21 cellular contexts compared by ENCODE assay signal in the genomic region with DNA sequence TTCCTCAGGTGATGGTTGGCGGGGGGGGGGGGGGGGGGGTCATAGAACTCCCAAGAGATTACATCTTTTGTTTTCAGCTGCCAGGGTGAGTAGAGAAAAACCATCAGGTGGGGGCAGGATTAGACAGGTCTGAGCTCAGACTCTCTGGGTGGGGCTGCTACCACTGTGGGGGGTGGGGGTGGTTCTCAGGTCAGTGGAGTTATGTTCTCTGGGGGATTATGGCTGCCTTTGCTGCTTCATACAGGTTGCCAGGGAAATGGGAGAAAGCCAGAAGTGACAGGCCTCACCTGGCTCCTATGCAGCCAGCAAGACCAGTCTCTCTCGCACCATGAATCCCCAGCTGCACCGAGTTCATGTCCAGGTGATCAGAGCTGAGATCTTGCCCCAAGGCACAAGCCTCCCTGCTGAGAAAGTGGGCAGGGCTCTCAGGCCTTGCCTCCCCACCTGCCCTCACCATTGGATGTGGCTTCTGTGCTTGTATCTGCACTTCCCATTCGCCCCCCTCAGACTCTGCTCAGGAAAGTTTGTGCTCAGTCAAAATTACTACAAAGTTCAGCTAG.
DNase-seq lines count a peak whose midpoint lies in the region; ATAC-seq and TF ChIP-seq lines count a peak whose summit lies in the region.
"Had no signal": no experiment of that assay in that cellular context is flagged by ENCODE, and none has a peak within 500 bp of the region (broad histone marks: within the 10 kb centered on the region; RNA-seq: fewer than 3 reads in every experiment).

No MANE protein-coding gene starts in this region.

- 81% methylated on average over 3 of the region's 4 CpGs for WGBS in mammary epithelial cell (ENCODE audit: low coverage, missing lambda C conversion rate)

- no peaks in the 10 kb centered on the region for H3K79me2 ChIP-seq in mammary epithelial cell (ENCODE audit: insufficient read depth, low read length)

- TF ChIP-seq POLR2A in breast epithelium (IDR thresholded peaks at IDR 0.05) = no peak

- no peak overlapping the region for H3K27ac ChIP-seq in mammary epithelial cell (ENCODE audit: insufficient read depth, low read depth, low read length)
- no peak overlapping the region for H3K27ac ChIP-seq in breast epithelium
- H3K27ac ChIP-seq: A549 had no signal

- H3K9ac ChIP-seq in mammary epithelial cell (ENCODE audit: insufficient read depth, low read length) = no peak overlapping the region

- H3K9me3 ChIP-seq in mammary epithelial cell (replicated peaks; ENCODE audit: insufficient read depth, low read length) = no peaks in the 10 kb centered on the region
- H3K9me3 ChIP-seq in breast epithelium = peaks cover 16 to 27% of the 10 kb centered on the region in 2 donors
- H3K9me3 ChIP-seq: HAP-1 had no signal

- H3K36me3 ChIP-seq in mammary epithelial cell (ENCODE audit: insufficient read depth, low read length) = no peaks in the 10 kb centered on the region
- no peaks in the 10 kb centered on the region for H3K36me3 ChIP-seq in breast epithelium
- H3K36me3 ChIP-seq: HAP-1 had no signal

- H3K4me1 Mint-ChIP-seq in neural crest cell = no peaks in the 10 kb centered on the region
- H3K4me1 Mint-ChIP-seq: CD4-positive, alpha-beta memory T cell had no signal

- CTCF ChIA-PET in mammary epithelial cell (lab: Charles Lee; ENCODE audit: low non-redundant PET) = no interaction called here

- H3K4me3 Mint-ChIP-seq in neural crest cell = no peak overlapping the region
- H3K4me3 Mint-ChIP-seq: CD4-positive, alpha-beta memory T cell; HFFc6 had no signal

- TF ChIP-seq CTCF in mammary epithelial cell (conservative IDR thresholded peaks at IDR 0.05 in 1 of 2, IDR thresholded peaks at IDR 0.05 in 1 of 2; ENCODE audit: extremely low read depth in 1 of 2, insufficient read depth in 1 of 2, low read depth in 1 of 2, low read length in 2 of 2) (no peak), breast epithelium (IDR thresholded peaks at IDR 0.05) (no peak), epithelial cell of esophagus (IDR thresholded peaks at IDR 0.05; ENCODE audit: insufficient read depth, low read depth, low read length, missing control alignments) (no peak), neural crest cell (conservative IDR thresholded peaks at IDR 0.05) (no peak)

- dilution Hi-C loops in mammary epithelial cell (cut with HindIII; ENCODE audit: low sequenced_read_pairs) = no loop called here

- H3K4me2 ChIP-seq in mammary epithelial cell (ENCODE audit: insufficient read depth, low read depth, low read length) = no peak overlapping the region
- H3K4me2 ChIP-seq: A549 had no signal

- H3K4me3 ChIP-seq in mammary epithelial cell (replicated peaks in 1 of 3; ENCODE audit: insufficient read depth in 1 of 3, low read depth in 2 of 3, low read length in 3 of 3) = no peak overlapping the region
- H3K4me3 ChIP-seq in breast epithelium = no peak overlapping the region
- no peak overlapping the region for H3K4me3 ChIP-seq in epithelial cell of esophagus (ENCODE audit: low read length)
- H3K4me3 ChIP-seq: A549, GM12878, HAP-1 had no signal

- ATAC-seq in GM19395 (IDR thresholded peaks at IDR 0.05; ENCODE audit: unreplicated experiment) = no peak
- ATAC-seq: A549, GM12878 had no signal

- peaks cover 19% of the 10 kb centered on the region for H3K36me3 Mint-ChIP-seq in neural crest cell (ENCODE audit: low read depth)
- H3K36me3 Mint-ChIP-seq: CD4-positive, alpha-beta memory T cell had no signal

- H2AFZ ChIP-seq in mammary epithelial cell (ENCODE audit: low read depth, low read length) = peak overlapping the region; percentile 31

- H3K27me3 ChIP-seq in mammary epithelial cell (ENCODE audit: insufficient read depth, low read length) (no peaks in the 10 kb centered on the region), breast epithelium (no peaks in the 10 kb centered on the region)

- H3K27ac Mint-ChIP-seq in neural crest cell (ENCODE audit: unreplicated experiment) = peak overlapping the region; percentile 87
- H3K27ac Mint-ChIP-seq: CD4-positive, alpha-beta memory T cell; HFFc6 had no signal

- intact Hi-C loops in mammary epithelial cell (cut with micrococcal nuclease) (no loop called here), breast epithelium (cut with DNase I; ENCODE audit: low total_unique reads) (no loop called here)

- DNase-seq in mammary epithelial cell (peak; percentile 47), breast epithelium (ENCODE audit: low spot score in 2 of 2) (no peak), epithelial cell of esophagus (ENCODE audit: low read depth) (peak; percentile 19), neural crest cell (ENCODE audit: low read depth, low spot score) (no peak), Ammon's horn (ENCODE audit: low spot score) (no peak), SKM-1 (lab: John Stamatoyannopoulos, UW; ENCODE audit: unreplicated experiment) (no peak)
- DNase-seq: 8988T; ACHN; AML-193; C1 segment of cervical spinal cord; Calu3; CD4-positive, alpha-beta memory T cell; COR-L47; DMS53; DMS79 treated with DMSO at 0.1 percent for 48 hours; GOT3; HFFc6 had no signal

- no peaks in the 10 kb centered on the region for H4K20me1 ChIP-seq in mammary epithelial cell (ENCODE audit: insufficient read depth, low read length)

- in situ Hi-C loops in mammary epithelial cell (cut with MboI; ENCODE audit: low sequenced_read_pairs in 2 of 2) = no loop called here

- H3K9me3 Mint-ChIP-seq in neural crest cell = peaks cover 25% of the 10 kb centered on the region
- H3K9me3 Mint-ChIP-seq: HFFc6 had no signal

- no peaks in the 10 kb centered on the region for H3K27me3 Mint-ChIP-seq in neural crest cell (ENCODE audit: low read depth)
- H3K27me3 Mint-ChIP-seq: CD4-positive, alpha-beta memory T cell had no signal

- no peaks in the 10 kb centered on the region for H3K4me1 ChIP-seq in mammary epithelial cell (ENCODE audit: insufficient read depth, low read length)
- H3K4me1 ChIP-seq in breast epithelium = no peaks in the 10 kb centered on the region
- H3K4me1 ChIP-seq: A549, HAP-1 had no signal

- BruUV-seq in mammary epithelial cell (replicated peaks; lab: Mats Ljungman, UMichigan) = no TSS peak

Comparison
In these comparisons a context has a peak if more than half of its experiments do, and no peak if none do; other contexts are left out.
1. DNase-seq: peak in mammary epithelial cell (single experiment) and epithelial cell of esophagus (single experiment); none in breast epithelium (0 of 2), neural crest cell (single experiment), Ammon's horn (single experiment) and SKM-1 (single experiment).